ENCODE assay signal across 17 cellular contexts in the genomic region with DNA sequence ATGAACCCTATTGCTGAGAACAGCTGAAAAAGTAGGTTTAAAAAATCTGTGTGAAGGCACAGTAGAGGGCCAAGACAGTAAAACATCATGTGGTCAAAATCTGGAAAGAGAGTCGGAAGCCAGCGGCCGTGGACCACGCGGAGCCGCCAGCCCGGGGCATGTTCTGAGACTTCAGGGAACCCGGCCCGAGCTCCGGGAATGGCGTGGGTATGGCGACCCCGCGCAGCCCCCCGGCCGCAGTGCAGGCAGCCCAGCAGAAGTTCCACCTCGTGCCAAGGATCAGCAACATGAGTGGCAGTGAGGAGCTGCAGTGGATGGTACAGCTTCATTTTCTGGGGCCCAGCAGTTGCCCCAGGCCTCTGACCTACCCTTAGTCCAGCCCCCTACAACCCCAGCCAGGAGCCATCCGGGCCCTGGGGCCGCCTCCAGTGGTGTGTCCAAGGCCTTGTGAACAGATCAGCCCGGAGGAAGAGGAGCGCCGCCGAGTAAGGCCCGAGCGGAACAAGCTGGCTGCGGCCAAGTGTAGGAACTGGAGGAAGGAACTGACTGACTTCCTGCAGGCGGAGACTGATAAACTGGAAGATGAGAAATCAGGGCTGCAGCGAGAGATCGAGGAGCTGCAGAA.
"Had no signal": no experiment of that assay in that cellular context is flagged by ENCODE, and none has a peak within 500 bp of the region (broad histone marks: within the 10 kb centered on the region; RNA-seq: fewer than 3 reads in every experiment).

No MANE protein-coding gene starts in this region.

- H3K27me3 Mint-ChIP-seq: activated CD8-positive, alpha-beta memory T cell treated with anti-CD3 and anti-CD28 coated beads, Interleukin-2, amount 10 ng/mL, durations not matched to agents 7 days and 5 days; activated naive CD4-positive, alpha-beta T cell treated with anti-CD3 and anti-CD28 coated beads, Interleukin-2, amount 50 U/mL, for 24 hours; activated T-cell treated with anti-CD3 and anti-CD28 coated beads, Interleukin-2, amount 50 U/mL, for 24 hours; central memory CD8-positive, alpha-beta T cell had no signal

- DNase-seq: activated CD4-positive, alpha-beta T cell treated with anti-CD3 and anti-CD28 coated beads, Interleukin-2, amount 50 U/mL, for 48 hours; activated CD4-positive, CD25-positive, alpha-beta regulatory T cell treated with anti-CD3 and anti-CD28 coated beads, Interleukin-2, amount 50 U/mL, for 72 hours; activated CD8-positive, alpha-beta memory T cell treated with anti-CD3 and anti-CD28 coated beads, Interleukin-2, amount 10 ng/mL, durations not matched to agents 7 days and 5 days; activated effector memory CD4-positive, alpha-beta T cell treated with Interleukin-2 at 50 U/mL for 16 hours; activated T-cell treated with anti-CD3 and anti-CD28 coated beads, Interleukin-2, amount 50 U/mL, for 24 hours; body of pancreas; cortex of kidney; effector memory CD4-positive, alpha-beta T cell; mesenchymal stem cell; small intestine; stimulated activated naive CD4-positive, alpha-beta T cell treated with Interleukin-2 at 50 U/mL for 16 hours had no signal

- H3K4me3 ChIP-seq: body of pancreas, gastroesophageal sphincter, suprapubic skin had no signal

- H3K27ac Mint-ChIP-seq: activated CD8-positive, alpha-beta memory T cell treated with anti-CD3 and anti-CD28 coated beads, Interleukin-2, amount 10 ng/mL, durations not matched to agents 7 days and 5 days; activated naive CD4-positive, alpha-beta T cell treated with anti-CD3 and anti-CD28 coated beads, Interleukin-2, amount 50 U/mL, for 24 hours; activated T-cell treated with anti-CD3 and anti-CD28 coated beads, Interleukin-2, amount 50 U/mL, for 24 hours; T-helper 1 cell treated with Interleukin-12 subunit alpha and Interleukin-12 subunit beta and Interleukin-4 antibody, amounts not matched to agents 30 μg/mL and 1 μg/mL, for 36 hours had no signal

- H3K4me3 Mint-ChIP-seq: activated CD8-positive, alpha-beta memory T cell treated with anti-CD3 and anti-CD28 coated beads, Interleukin-2, amount 10 ng/mL, durations not matched to agents 7 days and 5 days; activated naive CD4-positive, alpha-beta T cell treated with anti-CD3 and anti-CD28 coated beads, Interleukin-2, amount 50 U/mL, for 24 hours; activated T-cell treated with anti-CD3 and anti-CD28 coated beads, Interleukin-2, amount 50 U/mL, for 24 hours; central memory CD8-positive, alpha-beta T cell; nephron; T-helper 1 cell treated with Interleukin-12 subunit alpha and Interleukin-12 subunit beta and Interleukin-4 antibody, amounts not matched to agents 30 μg/mL and 1 μg/mL, for 36 hours had no signal

- H3K9me3 ChIP-seq: body of pancreas, gastroesophageal sphincter, suprapubic skin had no signal

- H3K4me1 ChIP-seq: gastroesophageal sphincter, suprapubic skin had no signal

- ATAC-seq: activated CD8-positive, alpha-beta memory T cell treated with anti-CD3 and anti-CD28 coated beads, Interleukin-2, amount 10 ng/mL, durations not matched to agents 7 days and 5 days; body of pancreas had no signal

- H3K27me3 ChIP-seq: body of pancreas, gastroesophageal sphincter, suprapubic skin had no signal

- H3K9me3 Mint-ChIP-seq: activated T-cell treated with anti-CD3 and anti-CD28 coated beads, Interleukin-2, amount 50 U/mL, for 24 hours; T-helper 1 cell treated with Interleukin-12 subunit alpha and Interleukin-12 subunit beta and Interleukin-4 antibody, amounts not matched to agents 30 μg/mL and 1 μg/mL, for 36 hours had no signal

- H3K4me1 Mint-ChIP-seq: activated CD8-positive, alpha-beta memory T cell treated with anti-CD3 and anti-CD28 coated beads, Interleukin-2, amount 10 ng/mL, durations not matched to agents 7 days and 5 days; activated naive CD4-positive, alpha-beta T cell treated with anti-CD3 and anti-CD28 coated beads, Interleukin-2, amount 50 U/mL, for 24 hours; central memory CD8-positive, alpha-beta T cell had no signal

- H3K27ac ChIP-seq: body of pancreas, gastroesophageal sphincter, suprapubic skin had no signal
